In genomic region chr14:66330218-66330617, GRCh38 we compare ENCODE assay signal across 24 cellular contexts.
"Had no signal": no experiment of that assay in that cellular context is flagged by ENCODE, and none has a peak within 500 bp of the region (broad histone marks: within the 10 kb centered on the region; RNA-seq: fewer than 3 reads in every experiment).

No MANE protein-coding gene starts in this region.

- H3K9me3 ChIP-seq: MG63, SK-N-SH had no signal

- ATAC-seq: HepG2, Panc1, T-cell had no signal

- FAIRE-seq: HepG2 had no signal

- H3K4me2 ChIP-seq: SK-N-SH had no signal

- H3K4me1 Mint-ChIP-seq: T-cell had no signal

- H3K4me3 Mint-ChIP-seq: T-cell had no signal

- H3K27ac Mint-ChIP-seq: T-cell had no signal

- DNase-seq: IMR-90, Karpas-422, KG1, NCI-H1092, NCI-H1105 treated with DMSO at 0.1 percent for 48 hours, NCI-H1417 treated with DMSO at 0.1 percent for 48 hours, NCI-H146, NCI-H1694 treated with DMSO at 0.1 percent for 48 hours, NCI-H1930, NCI-H2081, NCI-H2107, NCI-H2227 treated with DMSO at 0.1 percent for 48 hours, NCI-H446, NCI-H510A, NCI-H69, NCI-H774, SHP77, SK-N-SH, SW 1271, T-cell had no signal

- H3K9ac ChIP-seq: SK-N-SH had no signal

- H3K4me3 ChIP-seq: MG63 had no signal

- H3K27ac ChIP-seq: RWPE1 had no signal

- H3K27me3 ChIP-seq: MG63 had no signal

- H3K36me3 ChIP-seq: MG63 had no signal
